15 cellular contexts compared by ENCODE assay signal in genomic region chr2:143525006-143525405, GRCh38.
DNase-seq lines count a peak whose midpoint lies in the region; ATAC-seq and TF ChIP-seq lines count a peak whose summit lies in the region.
"Had no signal": no experiment of that assay in that cellular context is flagged by ENCODE, and none has a peak within 500 bp of the region (broad histone marks: within the 10 kb centered on the region; RNA-seq: fewer than 3 reads in every experiment).

No MANE protein-coding gene starts in this region.

- DNase-seq in T-helper 1 cell (no peak), adipocyte (ENCODE audit: low read depth) (peak; percentile 56), left ventricle myocardium superior (no peak)
- DNase-seq: activated CD8-positive, alpha-beta memory T cell treated with anti-CD3 and anti-CD28 coated beads, Interleukin-2, amount 50 U/mL, for 4 hours; DMS79; NCI-H2171; PC-9 had no signal

- no peaks in the 10 kb centered on the region for H3K9me3 Mint-ChIP-seq in T-helper 1 cell treated with Interleukin-12 subunit alpha and Interleukin-12 subunit beta and Interleukin-4 antibody, amounts not matched to agents 30 μg/mL and 1 μg/mL, for 36 hours

- H3K4me3 ChIP-seq in adipocyte (ENCODE audit: low read length) (peak overlapping the region; percentile 68), subcutaneous abdominal adipose tissue (ENCODE audit: low read depth in 1 of 5, low read length in 5 of 5) (no peak overlapping the region), gastroesophageal sphincter (no peak overlapping the region)
- H3K4me3 ChIP-seq: PC-9 had no signal

- H3K9ac ChIP-seq in adipocyte (ENCODE audit: low read length) (peak overlapping the region; percentile 80), subcutaneous abdominal adipose tissue (ENCODE audit: low read length in 5 of 5) (no peak overlapping the region)

- H3K36me3 Mint-ChIP-seq in T-helper 1 cell treated with Interleukin-12 subunit alpha and Interleukin-12 subunit beta and Interleukin-4 antibody, amounts not matched to agents 30 μg/mL and 1 μg/mL, for 36 hours (ENCODE audit: low read depth): peaks cover 36% of the 10 kb centered on the region

- H3K27ac ChIP-seq in subcutaneous abdominal adipose tissue (ENCODE audit: low read depth, low read length) (peak overlapping the region; percentile 12), gastroesophageal sphincter (peak overlapping the region in 2 of 4 donors; percentile 17 to 44)
- H3K27ac ChIP-seq: 22Rv1, neutrophil, PC-9 had no signal

- no peaks in the 10 kb centered on the region for H3K27me3 Mint-ChIP-seq in T-helper 1 cell treated with Interleukin-12 subunit alpha and Interleukin-12 subunit beta and Interleukin-4 antibody, amounts not matched to agents 30 μg/mL and 1 μg/mL, for 36 hours (ENCODE audit: low read depth)
- H3K27me3 Mint-ChIP-seq: stimulated activated naive CD8-positive, alpha-beta T cell treated with anti-CD3 and anti-CD28 coated beads, Interleukin-15, Interleukin-2, amounts not matched to agents 100 ng/mL and 50 ng/mL, for 24 hours had no signal

- peak overlapping the region; percentile 51 for H3K27ac Mint-ChIP-seq in T-helper 1 cell treated with Interleukin-12 subunit alpha and Interleukin-12 subunit beta and Interleukin-4 antibody, amounts not matched to agents 30 μg/mL and 1 μg/mL, for 36 hours

- H3K4me3 Mint-ChIP-seq in T-helper 1 cell treated with Interleukin-12 subunit alpha and Interleukin-12 subunit beta and Interleukin-4 antibody, amounts not matched to agents 30 μg/mL and 1 μg/mL, for 36 hours: no peak overlapping the region

- 24 to 31% methylated on average over 2 to 3 of the region's 3 CpGs for WGBS in gastroesophageal sphincter (ENCODE audit: low coverage in 1 of 2), 2 donors

- H3K27me3 ChIP-seq in adipocyte (replicated peaks; ENCODE audit: control insufficient read depth, insufficient read depth, low read length) (no peaks in the 10 kb centered on the region), subcutaneous abdominal adipose tissue (ENCODE audit: control insufficient read depth in 5 of 5, insufficient read depth in 4 of 5, low read length in 5 of 5) (no peaks in the 10 kb centered on the region), gastroesophageal sphincter (no peaks in the 10 kb centered on the region)
- H3K27me3 ChIP-seq: neutrophil had no signal

- TF ChIP-seq EP300 in gastroesophageal sphincter (IDR thresholded peaks at IDR 0.05): no peak

- H3K9me3 ChIP-seq in adipocyte (ENCODE audit: control insufficient read depth, low read length) (no peaks in the 10 kb centered on the region), subcutaneous abdominal adipose tissue (ENCODE audit: control insufficient read depth in 5 of 5, low read length in 5 of 5) (no peaks in the 10 kb centered on the region), gastroesophageal sphincter (no peaks in the 10 kb centered on the region)
- H3K9me3 ChIP-seq: neutrophil had no signal

- intact Hi-C loops in left ventricle myocardium superior (cut with micrococcal nuclease): no loop called here

- no peak for TF ChIP-seq CTCF in gastroesophageal sphincter (IDR thresholded peaks at IDR 0.05)

- ATAC-seq in left ventricle myocardium superior (peak; percentile 76), gastroesophageal sphincter (no peak), GM19023 (IDR thresholded peaks at IDR 0.05; ENCODE audit: unreplicated experiment) (no peak), HG03460 (IDR thresholded peaks at IDR 0.05; ENCODE audit: unreplicated experiment) (no peak)

- H3K4me1 Mint-ChIP-seq in T-helper 1 cell treated with Interleukin-12 subunit alpha and Interleukin-12 subunit beta and Interleukin-4 antibody, amounts not matched to agents 30 μg/mL and 1 μg/mL, for 36 hours (ENCODE audit: low read depth): peaks cover 19% of the 10 kb centered on the region

- TF ChIP-seq POLR2A in gastroesophageal sphincter (IDR thresholded peaks at IDR 0.05): no peak

- H3K36me3 ChIP-seq in adipocyte (ENCODE audit: control insufficient read depth, insufficient read depth, low read length, severe bottlenecking): no peaks in the 10 kb centered on the region
- no peaks in the 10 kb centered on the region for H3K36me3 ChIP-seq in subcutaneous abdominal adipose tissue (ENCODE audit: control insufficient read depth in 5 of 5, insufficient read depth in 5 of 5, low read length in 5 of 5)
- H3K36me3 ChIP-seq in gastroesophageal sphincter: no peaks in the 10 kb centered on the region

- peaks cover 60% of the 10 kb centered on the region for H3K4me1 ChIP-seq in adipocyte (ENCODE audit: control insufficient read depth, insufficient read depth, low read length)
- peaks cover 0 to 33% (median 26%) of the 10 kb centered on the region in 5 donors for H3K4me1 ChIP-seq in subcutaneous abdominal adipose tissue (ENCODE audit: control insufficient read depth in 5 of 5, insufficient read depth in 5 of 5, low read length in 5 of 5)
- H3K4me1 ChIP-seq in gastroesophageal sphincter: peaks cover 2 to 31% (median 3%) of the 10 kb centered on the region in 3 donors
